In the genomic region with DNA sequence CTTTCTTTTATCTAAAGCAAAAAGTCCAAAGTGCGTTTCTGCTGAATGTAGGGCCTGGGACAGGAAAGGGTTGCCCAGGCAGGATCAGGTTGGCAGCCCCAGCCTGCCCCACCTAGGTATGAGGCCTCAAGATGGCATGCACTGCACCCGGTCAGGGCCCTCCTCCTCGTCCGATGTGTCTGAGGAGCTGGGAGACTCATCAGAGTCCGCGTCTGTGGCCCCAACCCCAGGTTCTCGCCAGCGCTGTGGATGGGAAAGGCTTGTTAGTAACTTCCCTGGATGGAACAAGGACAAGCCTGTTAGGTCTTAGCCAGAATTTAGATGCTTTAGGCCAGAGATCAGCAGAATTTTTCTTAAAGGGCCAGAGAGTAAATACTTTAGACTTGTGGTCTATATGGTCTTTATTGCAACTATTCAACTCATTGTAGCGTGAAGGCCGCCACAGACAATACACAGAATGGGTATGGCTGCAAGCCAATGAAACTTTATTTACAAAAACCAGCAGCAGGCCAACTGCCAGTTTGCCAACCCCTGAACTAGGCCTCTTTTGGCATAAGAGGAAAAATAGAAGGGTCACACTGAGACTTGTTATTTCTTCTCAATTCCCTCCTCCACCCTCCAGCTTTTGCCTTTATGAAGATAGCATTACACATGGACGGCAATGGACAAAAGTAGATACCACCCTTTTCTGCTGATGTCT, we compare ENCODE assay signal across 1 cellular context.
TF ChIP-seq lines count a peak whose summit lies in the region.

No MANE protein-coding gene starts in this region.

TF ChIP-seq in endothelial cell of umbilical vein, 7 proteins besides CTCF, POLR2A, EP300 and RAD21 (continued from another document):
- TF ChIP-seq FOS (IDR thresholded peaks at IDR 0.05; ENCODE audit: borderline replicate concordance, insufficient read depth, low read length) (no peak), GATA2 (IDR thresholded peaks at IDR 0.05; ENCODE audit: insufficient read depth, insufficient read length, low read depth, low read length) (no peak), EZH2 (IDR thresholded peaks at IDR 0.05; ENCODE audit: borderline replicate concordance, low read depth, low read length, severe bottlenecking) (no peak), MYC (IDR thresholded peaks at IDR 0.05; ENCODE audit: low read depth, low read length) (no peak), POLR2AphosphoS5 (IDR thresholded peaks at IDR 0.05; ENCODE audit: insufficient read depth, low read depth, low read length) (no peak)
- TF ChIP-seq, protein P1, sequence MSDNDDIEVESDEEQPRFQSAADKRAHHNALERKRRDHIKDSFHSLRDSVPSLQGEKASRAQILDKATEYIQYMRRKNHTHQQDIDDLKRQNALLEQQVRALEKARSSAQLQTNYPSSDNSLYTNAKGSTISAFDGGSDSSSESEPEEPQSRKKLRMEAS (IDR thresholded peaks at IDR 0.05; ENCODE audit: insufficient read depth, insufficient read length): no peak
